In genomic region chr10:72353028-72353962, GRCh38 we compare ENCODE assay signal across 8 cellular contexts. TPM values are rescaled to one million over a fixed set of nuclear protein-coding genes. Genes with fewer than 3 reads are reported as not detected.
DNase-seq lines count a peak whose midpoint lies in the region; ATAC-seq and TF ChIP-seq lines count a peak whose summit lies in the region.

No MANE protein-coding gene starts in this region.

- H3K27ac ChIP-seq in HL-60 (replicated peaks), result peak overlapping the region; percentile 99

- H3K4me3 Mint-ChIP-seq in activated naive CD8-positive, alpha-beta T cell treated with anti-CD3 and anti-CD28 coated beads, Interleukin-2, amount 10 ng/mL, durations not matched to agents 7 days and 5 days, result peak overlapping the region; percentile 98
- peak overlapping the region; percentile 100 for H3K4me3 Mint-ChIP-seq in stimulated activated memory B cell treated with anti-CD40 and anti-IgM and Interleukin-4, amounts not matched to agents 10 μg/mL and 1 μg/mL and 100 μg/mL, for 72 hours

- H3K4me1 Mint-ChIP-seq in activated naive CD8-positive, alpha-beta T cell treated with anti-CD3 and anti-CD28 coated beads, Interleukin-2, amount 10 ng/mL, durations not matched to agents 7 days and 5 days, result peaks cover 39% of the 10 kb centered on the region
- H3K4me1 Mint-ChIP-seq in stimulated activated memory B cell treated with anti-CD40 and anti-IgM and Interleukin-4, amounts not matched to agents 10 μg/mL and 1 μg/mL and 100 μg/mL, for 72 hours, result peaks cover 52% of the 10 kb centered on the region

- POLR2A ChIA-PET in activated naive CD8-positive, alpha-beta T cell treated with anti-CD3 and anti-CD28 coated beads, Interleukin-2, amount 10 ng/mL, durations not matched to agents 7 days and 5 days (lab: Charles Lee), result interaction anchor here (1.4 to 1.7 kb wide), 2 partner anchors 8 to 10 kb away, joined by 3 to 6 read pairs; no protein-coding TSS in a partner anchor

- no peaks in the 10 kb centered on the region for H3K27me3 ChIP-seq in HL-60 (ENCODE audit: insufficient read depth, poor library complexity, severe bottlenecking)

- H3K4me3 ChIP-seq in AG09309 (ENCODE audit: control insufficient read depth, low read depth, low read length), result peak overlapping the region; percentile 70
- H3K4me3 ChIP-seq in HL-60 (replicated peaks; ENCODE audit: insufficient read depth, low read length), result peak overlapping the region; percentile 79
- peak overlapping the region; percentile 82 for H3K4me3 ChIP-seq in iPS-18c (ENCODE audit: insufficient read depth, low read depth, low read length)

- no peaks in the 10 kb centered on the region for H3K9me3 ChIP-seq in iPS-18c (ENCODE audit: control insufficient read depth, insufficient read depth, low read length)

- intact Hi-C loops in posterior vena cava (cut with DNase I), result loop anchor here in 1 of 2 donors (10.0 kb wide), 1 partner anchor 1132 kb away; no protein-coding TSS in a partner anchor

- no peak for DNase-seq in AG09309 (ENCODE audit: low read depth)
- DNase-seq in HL-60 (ENCODE audit: low read depth in 1 of 2, low spot score in 1 of 2), result peak in 1 of 2 experiments; percentile 73
- DNase-seq in activated naive CD8-positive, alpha-beta T cell treated with anti-CD3 and anti-CD28 coated beads, Interleukin-2, amount 10 ng/mL, durations not matched to agents 7 days and 5 days, result no peak
- DNase-seq in cerebellar nuclear complex (lab: John Stamatoyannopoulos, UW), result no peak
- no peak for DNase-seq in posterior vena cava (ENCODE audit: low spot score)
- no peak for DNase-seq in NCI-H1436 (lab: John Stamatoyannopoulos, UW)

- no peak for TF ChIP-seq CTCF in AG09309 (IDR thresholded peaks at IDR 0.05; ENCODE audit: control insufficient read depth, insufficient read depth, low read depth, low read length, missing control alignments)
- no peak for TF ChIP-seq CTCF in HL-60 (IDR thresholded peaks at IDR 0.05; ENCODE audit: insufficient read depth, low read length)

- peak overlapping the region; percentile 98 for H3K27ac Mint-ChIP-seq in activated naive CD8-positive, alpha-beta T cell treated with anti-CD3 and anti-CD28 coated beads, Interleukin-2, amount 10 ng/mL, durations not matched to agents 7 days and 5 days
- peak overlapping the region; percentile 98 for H3K27ac Mint-ChIP-seq in stimulated activated memory B cell treated with anti-CD40 and anti-IgM and Interleukin-4, amounts not matched to agents 10 μg/mL and 1 μg/mL and 100 μg/mL, for 72 hours

- H3K36me3 Mint-ChIP-seq in activated naive CD8-positive, alpha-beta T cell treated with anti-CD3 and anti-CD28 coated beads, Interleukin-2, amount 10 ng/mL, durations not matched to agents 7 days and 5 days, result peaks cover 5% of the 10 kb centered on the region
- H3K36me3 Mint-ChIP-seq in stimulated activated memory B cell treated with anti-CD40 and anti-IgM and Interleukin-4, amounts not matched to agents 10 μg/mL and 1 μg/mL and 100 μg/mL, for 72 hours, result peaks cover 41% of the 10 kb centered on the region

- H3K9me3 Mint-ChIP-seq in activated naive CD8-positive, alpha-beta T cell treated with anti-CD3 and anti-CD28 coated beads, Interleukin-2, amount 10 ng/mL, durations not matched to agents 7 days and 5 days, result no peaks in the 10 kb centered on the region
- no peaks in the 10 kb centered on the region for H3K9me3 Mint-ChIP-seq in stimulated activated memory B cell treated with anti-CD40 and anti-IgM and Interleukin-4, amounts not matched to agents 10 μg/mL and 1 μg/mL and 100 μg/mL, for 72 hours

- no peaks in the 10 kb centered on the region for H3K27me3 Mint-ChIP-seq in activated naive CD8-positive, alpha-beta T cell treated with anti-CD3 and anti-CD28 coated beads, Interleukin-2, amount 10 ng/mL, durations not matched to agents 7 days and 5 days
- H3K27me3 Mint-ChIP-seq in stimulated activated memory B cell treated with anti-CD40 and anti-IgM and Interleukin-4, amounts not matched to agents 10 μg/mL and 1 μg/mL and 100 μg/mL, for 72 hours, result no peaks in the 10 kb centered on the region

- no peak for ATAC-seq in activated naive CD8-positive, alpha-beta T cell treated with anti-CD3 and anti-CD28 coated beads, Interleukin-2, amount 10 ng/mL, durations not matched to agents 7 days and 5 days (ENCODE audit: low read depth)
- no peak for ATAC-seq in stimulated activated memory B cell treated with anti-CD40 and anti-IgM and Interleukin-4, amounts not matched to agents 10 μg/mL and 1 μg/mL and 100 μg/mL, for 72 hours

RNA-seq across cellular contexts. Expression of gene DNAJB12, which starts 1.4 kb away (rescaled TPM):
- total RNA-seq in activated naive CD8-positive, alpha-beta T cell treated with anti-CD3 and anti-CD28 coated beads, Interleukin-2, amount 10 ng/mL, durations not matched to agents 7 days and 5 days, result 10 to 100 TPM; 24.3 to 26.5 TPM
- 10 to 100 TPM; 25.3 to 26.4 TPM for total RNA-seq in posterior vena cava
